Comparison of ENCODE assay signal across 24 cellular contexts in genomic region chr12:108363565-108363964, GRCh38. TPM values are rescaled to one million over a fixed set of nuclear protein-coding genes. Genes with fewer than 3 reads are reported as not detected.
A peak's percentile ranks its signal among the peaks of the same experiment; 100 is the strongest.
DNase-seq lines count a peak whose midpoint lies in the region; ATAC-seq, FAIRE-seq and TF ChIP-seq lines count a peak whose summit lies in the region.
"Had no signal": no experiment of that assay in that cellular context is flagged by ENCODE, and none has a peak within 500 bp of the region (broad histone marks: within the 10 kb centered on the region; RNA-seq: fewer than 3 reads in every experiment).

No MANE protein-coding gene starts in this region.

- no peak overlapping the region for H3K4me3 ChIP-seq in K562
- H3K4me3 ChIP-seq in mesenchymal stem cell (ENCODE audit: insufficient read depth in 1 of 2, low read depth in 1 of 2, low read length in 2 of 2): no peak overlapping the region
- H3K4me3 ChIP-seq: GM12878, GM23338, Peyer's patch had no signal

- TF ChIP-seq EP300 in K562 (IDR thresholded peaks at IDR 0.05; ENCODE audit: low read length): no peak

- no peak for TF ChIP-seq CTCF in activated CD8-positive, alpha-beta T cell treated with anti-CD3 and anti-CD28 coated beads for 36 hours (IDR thresholded peaks at IDR 0.05)
- TF ChIP-seq CTCF in K562 (IDR thresholded peaks at IDR 0.05 in 2 of 3, conservative IDR thresholded peaks at IDR 0.05 in 1 of 3; ENCODE audit: insufficient read depth in 2 of 3, low read depth in 1 of 3, low read length in 3 of 3) (no peak), type B pancreatic cell (conservative IDR thresholded peaks at IDR 0.05) (no peak), mesothelial cell of epicardium (IDR thresholded peaks at IDR 0.05; ENCODE audit: unreplicated experiment) (no peak)

- no peak overlapping the region for H2BK15ac ChIP-seq in mesenchymal stem cell (ENCODE audit: low read depth, poor library complexity, severe bottlenecking)

- H3K27ac ChIP-seq in K562 (ENCODE audit: extremely low read depth, low read depth, low read length) (no peak overlapping the region), mesenchymal stem cell (ENCODE audit: low read length, poor library complexity, severe bottlenecking) (no peak overlapping the region)
- H3K27ac ChIP-seq: 22Rv1, Peyer's patch had no signal

- peaks cover 10% of the 10 kb centered on the region for H3K27me3 Mint-ChIP-seq in activated CD8-positive, alpha-beta T cell treated with anti-CD3 and anti-CD28 coated beads, Interleukin-2, amount 10 ng/mL, durations not matched to agents 7 days and 5 days (ENCODE audit: low read depth)
- peaks cover 2% of the 10 kb centered on the region for H3K27me3 Mint-ChIP-seq in activated CD8-positive, alpha-beta T cell treated with anti-CD3 and anti-CD28 coated beads for 36 hours
- H3K27me3 Mint-ChIP-seq in type B pancreatic cell (peaks cover 22% of the 10 kb centered on the region), mesothelial cell of epicardium (ENCODE audit: low read depth) (peaks cover 17% of the 10 kb centered on the region)

- no peak overlapping the region for H2BK5ac ChIP-seq in mesenchymal stem cell (ENCODE audit: low read depth, low read length, poor library complexity, severe bottlenecking)

- H3K18ac ChIP-seq in mesenchymal stem cell (ENCODE audit: low read depth in 1 of 2, low read length in 2 of 2): no peak overlapping the region

- H3K27ac Mint-ChIP-seq in activated CD8-positive, alpha-beta T cell treated with anti-CD3 and anti-CD28 coated beads, Interleukin-2, amount 10 ng/mL, durations not matched to agents 7 days and 5 days: peak overlapping the region; percentile 44
- H3K27ac Mint-ChIP-seq in activated CD8-positive, alpha-beta T cell treated with anti-CD3 and anti-CD28 coated beads for 36 hours: no peak overlapping the region
- H3K27ac Mint-ChIP-seq in type B pancreatic cell: no peak overlapping the region
- H3K27ac Mint-ChIP-seq in mesothelial cell of epicardium: no peak overlapping the region
- H3K27ac Mint-ChIP-seq: B cell; CD4-positive, alpha-beta T cell; GM23338 had no signal

- H3K9ac ChIP-seq in K562 (ENCODE audit: insufficient read depth in 1 of 2, low read depth in 2 of 2, low read length in 2 of 2) (no peak overlapping the region), mesenchymal stem cell (ENCODE audit: low read length) (no peak overlapping the region)

- no peak overlapping the region for H2AK5ac ChIP-seq in mesenchymal stem cell (ENCODE audit: low read length, severe bottlenecking)

- H3K4me2 ChIP-seq in K562 (ENCODE audit: insufficient read depth, low read length): no peak overlapping the region
- no peak overlapping the region for H3K4me2 ChIP-seq in mesenchymal stem cell (ENCODE audit: low read length, poor library complexity, severe bottlenecking)
- H3K4me2 ChIP-seq: GM23338 had no signal

- no peaks in the 10 kb centered on the region for H4K20me1 ChIP-seq in K562 (replicated peaks; ENCODE audit: control insufficient read depth, insufficient read depth, low read length)

- in situ Hi-C loops in K562 (cut with MboI) (no loop called here), KBM-7 (cut with MboI; ENCODE audit: low pct_unique_long_range_greater_than_20kb, low sequenced_read_pairs) (no loop called here)

- FAIRE-seq in K562 (lab: Jason Lieb, UNC): peak; percentile 72
- FAIRE-seq: GM12878 had no signal

- H2BK12ac ChIP-seq in mesenchymal stem cell (ENCODE audit: low read length in 2 of 2): no peak overlapping the region

- H3K9me1 ChIP-seq in K562 (ENCODE audit: control insufficient read depth, insufficient read depth, low read length): no peaks in the 10 kb centered on the region

- no peaks in the 10 kb centered on the region for H3K4me1 ChIP-seq in K562 (replicated peaks in 1 of 2; ENCODE audit: control insufficient read depth in 2 of 2, insufficient read depth in 2 of 2, low read length in 2 of 2)
- H3K4me1 ChIP-seq in mesenchymal stem cell (ENCODE audit: control insufficient read depth, insufficient read depth, low read depth, low read length): peaks cover 10% of the 10 kb centered on the region
- H3K4me1 ChIP-seq: Peyer's patch had no signal

- H3K36me3 ChIP-seq in K562 (ENCODE audit: control insufficient read depth, insufficient read depth, low read length): no peaks in the 10 kb centered on the region
- no peaks in the 10 kb centered on the region for H3K36me3 ChIP-seq in mesenchymal stem cell (ENCODE audit: control insufficient read depth in 1 of 2, insufficient read depth in 2 of 2, low read depth in 1 of 2, low read length in 2 of 2)
- H3K36me3 ChIP-seq: Peyer's patch had no signal

- no peaks in the 10 kb centered on the region for H3K9me3 Mint-ChIP-seq in activated CD8-positive, alpha-beta T cell treated with anti-CD3 and anti-CD28 coated beads, Interleukin-2, amount 10 ng/mL, durations not matched to agents 7 days and 5 days (ENCODE audit: insufficient read depth)
- H3K9me3 Mint-ChIP-seq in activated CD8-positive, alpha-beta T cell treated with anti-CD3 and anti-CD28 coated beads for 36 hours: no peaks in the 10 kb centered on the region
- H3K9me3 Mint-ChIP-seq in type B pancreatic cell: no peaks in the 10 kb centered on the region
- no peaks in the 10 kb centered on the region for H3K9me3 Mint-ChIP-seq in mesothelial cell of epicardium
- H3K9me3 Mint-ChIP-seq: CD4-positive, alpha-beta T cell; GM23338 had no signal

- no peak overlapping the region for H2BK120ac ChIP-seq in mesenchymal stem cell (ENCODE audit: low read depth, low read length)

- H3K4me3 Mint-ChIP-seq in activated CD8-positive, alpha-beta T cell treated with anti-CD3 and anti-CD28 coated beads, Interleukin-2, amount 10 ng/mL, durations not matched to agents 7 days and 5 days: no peak overlapping the region
- H3K4me3 Mint-ChIP-seq in activated CD8-positive, alpha-beta T cell treated with anti-CD3 and anti-CD28 coated beads for 36 hours: no peak overlapping the region
- H3K4me3 Mint-ChIP-seq in type B pancreatic cell (peak overlapping the region; percentile 31), mesothelial cell of epicardium (no peak overlapping the region)
- H3K4me3 Mint-ChIP-seq: B cell; CD4-positive, alpha-beta T cell; GM23338 had no signal

- H3K79me2 ChIP-seq in K562 (ENCODE audit: control insufficient read depth, insufficient read depth, low read length): no peaks in the 10 kb centered on the region

- H3K14ac ChIP-seq in mesenchymal stem cell (ENCODE audit: low read length in 2 of 2): no peak overlapping the region

- no peaks in the 10 kb centered on the region for H3K79me1 ChIP-seq in mesenchymal stem cell (replicated peaks; ENCODE audit: low read length, poor library complexity, severe bottlenecking)

- no peak overlapping the region for H4K8ac ChIP-seq in mesenchymal stem cell (ENCODE audit: low read length)

- WGBS in K562 (ENCODE audit: insufficient coverage, low coverage, missing lambda C conversion rate): no CpG with 5 or more reads among the region's 1 CpG
- WGBS in mesenchymal stem cell: 45% methylated on average over 1 of the region's 1 CpG

- no peak overlapping the region for H2AFZ ChIP-seq in K562 (ENCODE audit: low read depth, low read length)
- H2AFZ ChIP-seq in mesenchymal stem cell (ENCODE audit: low read depth, low read length): no peak overlapping the region
- H2AFZ ChIP-seq: GM23338 had no signal

- peaks cover 6% of the 10 kb centered on the region for H3K4me1 Mint-ChIP-seq in activated CD8-positive, alpha-beta T cell treated with anti-CD3 and anti-CD28 coated beads, Interleukin-2, amount 10 ng/mL, durations not matched to agents 7 days and 5 days (ENCODE audit: low read depth)
- peaks cover 2% of the 10 kb centered on the region for H3K4me1 Mint-ChIP-seq in activated CD8-positive, alpha-beta T cell treated with anti-CD3 and anti-CD28 coated beads for 36 hours (ENCODE audit: low read depth)
- H3K4me1 Mint-ChIP-seq in type B pancreatic cell (ENCODE audit: unreplicated experiment): peaks cover 4% of the 10 kb centered on the region
- no peaks in the 10 kb centered on the region for H3K4me1 Mint-ChIP-seq in mesothelial cell of epicardium

- no peak for ATAC-seq in activated CD8-positive, alpha-beta T cell treated with anti-CD3 and anti-CD28 coated beads, Interleukin-2, amount 10 ng/mL, durations not matched to agents 7 days and 5 days
- ATAC-seq in activated CD8-positive, alpha-beta T cell treated with anti-CD3 and anti-CD28 coated beads for 36 hours: no peak
- no peak for ATAC-seq in K562
- ATAC-seq: GM12878, GM23338 had no signal

- H3K27me3 ChIP-seq in K562 (ENCODE audit: control insufficient read depth in 2 of 2, insufficient read depth in 2 of 2, low read length in 2 of 2) (peaks cover 5 to 35% of the 10 kb centered on the region in 2 experiments; a peak in 4 of 5 replicates), mesenchymal stem cell (ENCODE audit: control insufficient read depth in 1 of 2, insufficient read depth in 1 of 2, low read length in 2 of 2) (peaks cover 0 to 36% of the 10 kb centered on the region in 2 experiments)
- H3K27me3 ChIP-seq: Peyer's patch had no signal

- no peaks in the 10 kb centered on the region for H3K9me3 ChIP-seq in K562 (replicated peaks; ENCODE audit: control insufficient read depth, insufficient read depth, low read depth, low read length)
- H3K9me3 ChIP-seq in mesenchymal stem cell (ENCODE audit: control insufficient read depth, low read length): no peaks in the 10 kb centered on the region
- H3K9me3 ChIP-seq: Peyer's patch had no signal

- POLR2A ChIA-PET in activated CD8-positive, alpha-beta T cell treated with anti-CD3 and anti-CD28 coated beads, Interleukin-2, amount 10 ng/mL, durations not matched to agents 7 days and 5 days (lab: Charles Lee): no interaction called here
- POLR2A ChIA-PET in activated CD8-positive, alpha-beta T cell treated with anti-CD3 and anti-CD28 coated beads for 36 hours (lab: Charles Lee): interaction anchor here (0.7 kb wide), 1 partner anchor 575 kb away, joined by 4 read pairs; no protein-coding TSS in a partner anchor
- POLR2A ChIA-PET in K562 (lab: Yijun Ruan, JAX): no interaction called here

- CTCF ChIA-PET in activated CD8-positive, alpha-beta T cell treated with anti-CD3 and anti-CD28 coated beads, Interleukin-2, amount 10 ng/mL, durations not matched to agents 7 days and 5 days (lab: Charles Lee): no interaction called here
- CTCF ChIA-PET in activated CD8-positive, alpha-beta T cell treated with anti-CD3 and anti-CD28 coated beads for 36 hours (lab: Charles Lee): no interaction called here
- CTCF ChIA-PET in K562 (lab: Yijun Ruan, JAX; ENCODE audit: low intra/inter-chr PET ratio): no interaction called here

- H3K36me3 Mint-ChIP-seq in activated CD8-positive, alpha-beta T cell treated with anti-CD3 and anti-CD28 coated beads, Interleukin-2, amount 10 ng/mL, durations not matched to agents 7 days and 5 days (ENCODE audit: low read depth): no peaks in the 10 kb centered on the region
- H3K36me3 Mint-ChIP-seq in activated CD8-positive, alpha-beta T cell treated with anti-CD3 and anti-CD28 coated beads for 36 hours (ENCODE audit: low read depth): no peaks in the 10 kb centered on the region
- H3K36me3 Mint-ChIP-seq in type B pancreatic cell (no peaks in the 10 kb centered on the region), mesothelial cell of epicardium (no peaks in the 10 kb centered on the region)

- H4K91ac ChIP-seq in mesenchymal stem cell (ENCODE audit: low read length): peak overlapping the region; percentile 6

- no peak overlapping the region for H3K4ac ChIP-seq in mesenchymal stem cell (ENCODE audit: low read depth in 1 of 2, low read length in 2 of 2)

- no peak for DNase-seq in activated CD8-positive, alpha-beta T cell treated with anti-CD3 and anti-CD28 coated beads, Interleukin-2, amount 10 ng/mL, durations not matched to agents 7 days and 5 days
- no peak for DNase-seq in activated CD8-positive, alpha-beta T cell treated with anti-CD3 and anti-CD28 coated beads for 36 hours
- no peak for DNase-seq in K562 (ENCODE audit: extremely low read depth in 1 of 4, low spot score in 3 of 4)
- no peak for DNase-seq in mesenchymal stem cell
- no peak for DNase-seq in type B pancreatic cell (ENCODE audit: extremely low spot score, unreplicated experiment)
- DNase-seq in inferior parietal cortex (ENCODE audit: extremely low spot score): no peak
- DNase-seq in KBM-7: no peak
- DNase-seq in mesothelial cell of epicardium (ENCODE audit: low spot score in 2 of 2, unreplicated experiment in 2 of 2): no peak
- DNase-seq: Calu3; CD4-positive, alpha-beta T cell; DMS53; EL; KG1; NCI-H187; NCI-H2107; NCI-H510A; NCI-H748 treated with DMSO at 0.1 percent for 48 hours; NK-92 treated with Interleukin-12 subunit alpha and Interleukin-12 subunit beta, amount 100 ng/mL, for 24 hours; Peyer's patch had no signal

- H3K23ac ChIP-seq in mesenchymal stem cell (ENCODE audit: low read length in 2 of 2): no peak overlapping the region

- TF ChIP-seq RAD21 in K562 (CRISPR knock-in tag; conservative IDR thresholded peaks at IDR 0.05 in 1 of 2, IDR thresholded peaks at IDR 0.05 in 1 of 2): no peak

- no TSS peak for BruUV-seq in K562 (replicated peaks; lab: Mats Ljungman, UMichigan)

- intact Hi-C loops in activated CD8-positive, alpha-beta T cell treated with anti-CD3 and anti-CD28 coated beads for 36 hours (cut with micrococcal nuclease): no loop called here
- intact Hi-C loops in K562 (cut with micrococcal nuclease): no loop called here

- TF ChIP-seq POLR2A in K562 (conservative IDR thresholded peaks at IDR 0.05): no peak

RNA-seq across cellular contexts. Expression of gene CMKLR1, which starts 24.5 kb away (rescaled TPM):
- total RNA-seq in activated CD8-positive, alpha-beta T cell treated with anti-CD3 and anti-CD28 coated beads, Interleukin-2, amount 10 ng/mL, durations not matched to agents 7 days and 5 days: under 1 TPM in 1 of 2 experiments, not detected in 1; 0.08 TPM
- total RNA-seq in activated CD8-positive, alpha-beta T cell treated with anti-CD3 and anti-CD28 coated beads for 36 hours: not detected
- 3.0 and 7.0 TPM in 2 replicates for total RNA-seq in K562 (2011; cell fraction: chromatin; rRNA removed; ENCODE audit: low replicate concordance)
- 3.2 and 3.4 TPM in 2 replicates for total RNA-seq in K562 (2011; cell fraction: nucleolus; rRNA removed)
- total RNA-seq in K562 (2011; cell fraction: nucleoplasm; rRNA removed): 3.7 and 4.0 TPM in 2 replicates
- total RNA-seq in K562 (2014; rRNA removed) (0.16 and 0.32 TPM in 2 replicates), K562 (2014; rRNA removed; fragmentation: Illumina TruSeq; extraction: Trizol) (0.11 and 0.29 TPM in 2 replicates), K562 (2015; rRNA removed; fragmentation: Illumina TruSeq; extraction: Trizol) (0.15 and 0.33 TPM in 2 replicates), K562 (2021) (0.20 and 0.29 TPM in 2 replicates), type B pancreatic cell (ENCODE audit: low replicate concordance) (0.50 and 0.97 TPM in 2 replicates), mesothelial cell of epicardium (0.87 to 1.7 TPM (median 1.4 TPM) in 3 replicates)
- polyA plus RNA-seq in K562 (2011; rRNA removed) (0.30 and 1.4 TPM in 2 replicates), K562 (2014; fragmentation: Illumina TruSeq; extraction: Trizol) (0.33 and 0.67 TPM in 2 replicates), K562 (2014; fragmentation: Nextera tagmentation; extraction: Ambion mirVana) (under 1 TPM; 0.11 to 0.13 TPM), K562 (2014; rRNA removed) (0.12 and 0.36 TPM in 2 replicates)
- 0.28 and 1.0 TPM in 2 replicates for polyA plus RNA-seq in K562 (2011; cell fraction: cytosol; rRNA removed)
- polyA plus RNA-seq in K562 (2011; cell fraction: nucleus; rRNA removed): 0.41 and 1.3 TPM in 2 replicates
- 0.11 and 0.25 TPM in 2 replicates for polyA plus RNA-seq in K562 (2012)
- 0.42 and 2.6 TPM in 2 replicates for polyA minus RNA-seq in K562 (2011; rRNA and poly(A)+ RNA removed)
- polyA minus RNA-seq in K562 (2011; cell fraction: cytosol; rRNA and poly(A)+ RNA removed): 1.2 TPM in 1 of 2 replicates, not detected in the other
- 0.22 and 1.1 TPM in 2 replicates for polyA minus RNA-seq in K562 (2011; cell fraction: nucleus; rRNA and poly(A)+ RNA removed)
- polyA plus RNA-seq in mesenchymal stem cell (2013, experiment 1 of 2): 0.30 TPM
- polyA plus RNA-seq in mesenchymal stem cell (2013, experiment 2 of 2): 0.37 TPM
- total RNA-seq: Calu3; CD4-positive, alpha-beta T cell; SK-MEL-5 had no signal
